1 cellular context compared by ENCODE assay signal in the genomic region with DNA sequence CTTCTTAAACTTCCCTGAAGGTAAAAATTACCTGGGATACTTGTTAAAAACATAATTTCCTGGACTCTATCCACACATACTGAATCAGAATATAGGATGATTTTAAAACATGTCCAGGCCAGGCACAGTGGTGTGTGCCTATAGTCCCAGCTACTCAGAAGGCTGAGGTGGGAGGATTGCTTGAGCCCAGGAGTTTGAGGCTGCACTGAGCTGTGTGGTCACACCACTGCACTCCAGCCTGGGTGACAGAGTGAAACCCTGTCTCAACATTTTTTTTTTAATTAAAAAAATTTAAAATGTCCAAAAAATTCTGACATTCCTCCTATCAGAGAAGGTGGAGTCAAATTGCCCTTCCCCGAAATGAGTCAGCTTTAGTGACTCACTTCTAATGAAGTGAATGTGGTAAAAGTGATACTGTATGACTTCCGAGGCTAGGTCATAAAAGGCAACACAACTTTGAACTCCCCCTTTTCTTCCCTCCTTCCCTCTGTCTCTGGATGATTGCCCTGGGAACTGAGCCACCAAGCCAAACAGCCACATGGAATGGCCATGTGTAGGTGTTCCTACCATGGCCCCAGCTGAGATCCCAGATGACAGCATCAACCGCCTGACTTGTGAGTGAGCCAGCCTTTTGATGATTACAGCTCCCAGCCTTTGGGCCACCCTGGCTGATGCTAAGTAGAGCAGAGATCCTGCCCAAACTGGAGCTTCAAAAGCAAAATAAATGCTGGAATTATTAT.
TF ChIP-seq lines count a peak whose summit lies in the region.

No MANE protein-coding gene starts in this region.

TF ChIP-seq in K562, 482 proteins besides CTCF, POLR2A, EP300 and RAD21 (continued from another document and continues in another):
- TF ChIP-seq, protein P1, sequence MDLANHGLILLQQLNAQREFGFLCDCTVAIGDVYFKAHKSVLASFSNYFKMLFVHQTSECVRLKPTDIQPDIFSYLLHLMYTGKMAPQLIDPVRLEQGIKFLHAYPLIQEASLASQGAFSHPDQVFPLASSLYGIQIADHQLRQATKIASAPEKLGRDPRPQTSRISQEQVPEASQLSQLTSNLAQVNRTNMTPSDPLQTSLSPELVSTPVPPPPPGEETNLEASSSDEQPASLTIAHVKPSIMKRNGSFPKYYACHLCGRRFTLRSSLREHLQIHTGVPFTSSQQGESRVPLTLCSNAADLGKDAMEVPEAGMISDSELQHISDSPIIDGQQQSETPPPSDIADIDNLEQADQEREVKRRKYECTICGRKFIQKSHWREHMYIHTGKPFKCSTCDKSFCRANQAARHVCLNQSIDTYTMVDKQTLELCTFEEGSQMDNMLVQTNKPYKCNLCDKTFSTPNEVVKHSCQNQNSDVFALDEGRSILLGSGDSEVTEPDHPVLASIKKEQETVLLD (IDR thresholded peaks at IDR 0.05): no peak; the same call in 1 of the 2 replicates
- TF ChIP-seq TCF3 (CRISPR knock-in tag; IDR thresholded peaks at IDR 0.05) (peak; percentile 68), ZNF644 (tag; IDR thresholded peaks at IDR 0.05; ENCODE audit: low read depth) (no peak), SRSF7 (optimal IDR thresholded peaks at IDR 0.05; ENCODE audit: low read depth, low read length) (no peak), DNMT1 (IDR thresholded peaks at IDR 0.05) (no peak), PTBP1 (IDR thresholded peaks at IDR 0.05; ENCODE audit: low read depth, low read length) (no peak), MTA2 (IDR thresholded peaks at IDR 0.05; ENCODE audit: low read depth) (peak; percentile 24), CBFB (CRISPR knock-in tag; IDR thresholded peaks at IDR 0.05) (no peak), WHSC1 (IDR thresholded peaks at IDR 0.05; ENCODE audit: low read length) (no peak), SMARCC2 (IDR thresholded peaks at IDR 0.05; ENCODE audit: low read depth) (peak; percentile 84), RB1 (IDR thresholded peaks at IDR 0.05; ENCODE audit: low read depth) (no peak), NR2C1 (IDR thresholded peaks at IDR 0.05) (no peak), NR2C1 (tag; IDR thresholded peaks at IDR 0.05) (0 out of 2 replicates have a peak, but pooled peaks have one; percentile 20), SIX5 (IDR thresholded peaks at IDR 0.05; ENCODE audit: borderline replicate concordance in 1 of 2, insufficient read depth in 1 of 2, low read depth in 1 of 2, low read length in 2 of 2) (no peak), DACH1 (IDR thresholded peaks at IDR 0.05; ENCODE audit: partially characterized antibody) (peak; percentile 78), KLF16 (IDR thresholded peaks at IDR 0.05) (peak; percentile 40; the same call in 1 of the 2 replicates), ZNF764 (CRISPR knock-in tag; IDR thresholded peaks at IDR 0.05; ENCODE audit: low read depth) (no peak), TGIF2 (CRISPR knock-in tag; IDR thresholded peaks at IDR 0.05) (no peak), ZSCAN32 (CRISPR knock-in tag; IDR thresholded peaks at IDR 0.05) (no peak), MBD2 (IDR thresholded peaks at IDR 0.05; ENCODE audit: borderline replicate concordance, low read depth) (no peak; the same call in 1 of the 2 replicates), BRCA1 (IDR thresholded peaks at IDR 0.05) (no peak), BRCA1 (CRISPR knock-in tag; IDR thresholded peaks at IDR 0.05) (no peak), ZNF140 (CRISPR knock-in tag; IDR thresholded peaks at IDR 0.05) (no peak), PHF20 (IDR thresholded peaks at IDR 0.05; ENCODE audit: partially characterized antibody) (no peak), ZNF589 (CRISPR knock-in tag; IDR thresholded peaks at IDR 0.05; ENCODE audit: low read depth) (peak; percentile 84), MEF2D (tag; conservative IDR thresholded peaks at IDR 0.05; ENCODE audit: low read depth) (no peak), ZNF551 (CRISPR knock-in tag; IDR thresholded peaks at IDR 0.05) (no peak), SRF (CRISPR knock-in tag; IDR thresholded peaks at IDR 0.05) (peak in 1 of 2 experiments; percentile 89; a peak in 1 of 4 replicates), PPARD (CRISPR knock-in tag; IDR thresholded peaks at IDR 0.05) (no peak), MAFG (tag; conservative IDR thresholded peaks at IDR 0.05) (peak; percentile 64), ZNF184 (CRISPR knock-in tag; IDR thresholded peaks at IDR 0.05) (no peak), TOE1 (IDR thresholded peaks at IDR 0.05; ENCODE audit: borderline replicate concordance) (no peak), TOE1 (CRISPR knock-in tag; IDR thresholded peaks at IDR 0.05; ENCODE audit: borderline replicate concordance, low read depth) (no peak), NEUROD1 (IDR thresholded peaks at IDR 0.05; ENCODE audit: borderline replicate concordance, low read depth, low read length, partially characterized antibody) (no peak), GATA2 (CRISPR knock-in tag; IDR thresholded peaks at IDR 0.05) (no peak), HDAC8 (tag; IDR thresholded peaks at IDR 0.05) (no peak), YBX1 (IDR thresholded peaks at IDR 0.05) (no peak)
- TF ChIP-seq, protein P2, sequence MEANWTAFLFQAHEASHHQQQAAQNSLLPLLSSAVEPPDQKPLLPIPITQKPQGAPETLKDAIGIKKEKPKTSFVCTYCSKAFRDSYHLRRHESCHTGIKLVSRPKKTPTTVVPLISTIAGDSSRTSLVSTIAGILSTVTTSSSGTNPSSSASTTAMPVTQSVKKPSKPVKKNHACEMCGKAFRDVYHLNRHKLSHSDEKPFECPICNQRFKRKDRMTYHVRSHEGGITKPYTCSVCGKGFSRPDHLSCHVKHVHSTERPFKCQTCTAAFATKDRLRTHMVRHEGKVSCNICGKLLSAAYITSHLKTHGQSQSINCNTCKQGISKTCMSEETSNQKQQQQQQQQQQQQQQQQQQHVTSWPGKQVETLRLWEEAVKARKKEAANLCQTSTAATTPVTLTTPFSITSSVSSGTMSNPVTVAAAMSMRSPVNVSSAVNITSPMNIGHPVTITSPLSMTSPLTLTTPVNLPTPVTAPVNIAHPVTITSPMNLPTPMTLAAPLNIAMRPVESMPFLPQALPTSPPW (CRISPR knock-in tag; IDR thresholded peaks at IDR 0.05): peak; percentile 51
- TF ChIP-seq, protein P3, sequence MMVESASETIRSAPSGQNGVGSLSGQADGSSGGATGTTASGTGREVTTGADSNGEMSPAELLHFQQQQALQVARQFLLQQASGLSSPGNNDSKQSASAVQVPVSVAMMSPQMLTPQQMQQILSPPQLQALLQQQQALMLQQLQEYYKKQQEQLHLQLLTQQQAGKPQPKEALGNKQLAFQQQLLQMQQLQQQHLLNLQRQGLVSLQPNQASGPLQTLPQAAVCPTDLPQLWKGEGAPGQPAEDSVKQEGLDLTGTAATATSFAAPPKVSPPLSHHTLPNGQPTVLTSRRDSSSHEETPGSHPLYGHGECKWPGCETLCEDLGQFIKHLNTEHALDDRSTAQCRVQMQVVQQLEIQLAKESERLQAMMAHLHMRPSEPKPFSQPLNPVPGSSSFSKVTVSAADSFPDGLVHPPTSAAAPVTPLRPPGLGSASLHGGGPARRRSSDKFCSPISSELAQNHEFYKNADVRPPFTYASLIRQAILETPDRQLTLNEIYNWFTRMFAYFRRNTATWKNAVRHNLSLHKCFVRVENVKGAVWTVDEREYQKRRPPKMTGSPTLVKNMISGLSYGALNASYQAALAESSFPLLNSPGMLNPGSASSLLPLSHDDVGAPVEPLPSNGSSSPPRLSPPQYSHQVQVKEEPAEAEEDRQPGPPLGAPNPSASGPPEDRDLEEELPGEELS (CRISPR knock-in tag; IDR thresholded peaks at IDR 0.05; ENCODE audit: borderline replicate concordance): peak; percentile 26; the same call in 1 of the 2 replicates
- TF ChIP-seq, protein P4, sequence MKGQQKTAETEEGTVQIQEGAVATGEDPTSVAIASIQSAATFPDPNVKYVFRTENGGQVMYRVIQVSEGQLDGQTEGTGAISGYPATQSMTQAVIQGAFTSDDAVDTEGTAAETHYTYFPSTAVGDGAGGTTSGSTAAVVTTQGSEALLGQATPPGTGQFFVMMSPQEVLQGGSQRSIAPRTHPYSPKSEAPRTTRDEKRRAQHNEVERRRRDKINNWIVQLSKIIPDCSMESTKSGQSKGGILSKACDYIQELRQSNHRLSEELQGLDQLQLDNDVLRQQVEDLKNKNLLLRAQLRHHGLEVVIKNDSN (CRISPR knock-in tag; IDR thresholded peaks at IDR 0.05): no peak
- TF ChIP-seq, protein P5, sequence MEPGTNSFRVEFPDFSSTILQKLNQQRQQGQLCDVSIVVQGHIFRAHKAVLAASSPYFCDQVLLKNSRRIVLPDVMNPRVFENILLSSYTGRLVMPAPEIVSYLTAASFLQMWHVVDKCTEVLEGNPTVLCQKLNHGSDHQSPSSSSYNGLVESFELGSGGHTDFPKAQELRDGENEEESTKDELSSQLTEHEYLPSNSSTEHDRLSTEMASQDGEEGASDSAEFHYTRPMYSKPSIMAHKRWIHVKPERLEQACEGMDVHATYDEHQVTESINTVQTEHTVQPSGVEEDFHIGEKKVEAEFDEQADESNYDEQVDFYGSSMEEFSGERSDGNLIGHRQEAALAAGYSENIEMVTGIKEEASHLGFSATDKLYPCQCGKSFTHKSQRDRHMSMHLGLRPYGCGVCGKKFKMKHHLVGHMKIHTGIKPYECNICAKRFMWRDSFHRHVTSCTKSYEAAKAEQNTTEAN (CRISPR knock-in tag; IDR thresholded peaks at IDR 0.05): 0 out of 2 replicates have a peak, but pooled peaks have one; percentile 22
- TF ChIP-seq, protein P6, sequence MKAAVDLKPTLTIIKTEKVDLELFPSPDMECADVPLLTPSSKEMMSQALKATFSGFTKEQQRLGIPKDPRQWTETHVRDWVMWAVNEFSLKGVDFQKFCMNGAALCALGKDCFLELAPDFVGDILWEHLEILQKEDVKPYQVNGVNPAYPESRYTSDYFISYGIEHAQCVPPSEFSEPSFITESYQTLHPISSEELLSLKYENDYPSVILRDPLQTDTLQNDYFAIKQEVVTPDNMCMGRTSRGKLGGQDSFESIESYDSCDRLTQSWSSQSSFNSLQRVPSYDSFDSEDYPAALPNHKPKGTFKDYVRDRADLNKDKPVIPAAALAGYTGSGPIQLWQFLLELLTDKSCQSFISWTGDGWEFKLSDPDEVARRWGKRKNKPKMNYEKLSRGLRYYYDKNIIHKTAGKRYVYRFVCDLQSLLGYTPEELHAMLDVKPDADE (conservative IDR thresholded peaks at IDR 0.05; ENCODE audit: control insufficient read depth, low read depth, low read length): no peak
- TF ChIP-seq, protein P7, sequence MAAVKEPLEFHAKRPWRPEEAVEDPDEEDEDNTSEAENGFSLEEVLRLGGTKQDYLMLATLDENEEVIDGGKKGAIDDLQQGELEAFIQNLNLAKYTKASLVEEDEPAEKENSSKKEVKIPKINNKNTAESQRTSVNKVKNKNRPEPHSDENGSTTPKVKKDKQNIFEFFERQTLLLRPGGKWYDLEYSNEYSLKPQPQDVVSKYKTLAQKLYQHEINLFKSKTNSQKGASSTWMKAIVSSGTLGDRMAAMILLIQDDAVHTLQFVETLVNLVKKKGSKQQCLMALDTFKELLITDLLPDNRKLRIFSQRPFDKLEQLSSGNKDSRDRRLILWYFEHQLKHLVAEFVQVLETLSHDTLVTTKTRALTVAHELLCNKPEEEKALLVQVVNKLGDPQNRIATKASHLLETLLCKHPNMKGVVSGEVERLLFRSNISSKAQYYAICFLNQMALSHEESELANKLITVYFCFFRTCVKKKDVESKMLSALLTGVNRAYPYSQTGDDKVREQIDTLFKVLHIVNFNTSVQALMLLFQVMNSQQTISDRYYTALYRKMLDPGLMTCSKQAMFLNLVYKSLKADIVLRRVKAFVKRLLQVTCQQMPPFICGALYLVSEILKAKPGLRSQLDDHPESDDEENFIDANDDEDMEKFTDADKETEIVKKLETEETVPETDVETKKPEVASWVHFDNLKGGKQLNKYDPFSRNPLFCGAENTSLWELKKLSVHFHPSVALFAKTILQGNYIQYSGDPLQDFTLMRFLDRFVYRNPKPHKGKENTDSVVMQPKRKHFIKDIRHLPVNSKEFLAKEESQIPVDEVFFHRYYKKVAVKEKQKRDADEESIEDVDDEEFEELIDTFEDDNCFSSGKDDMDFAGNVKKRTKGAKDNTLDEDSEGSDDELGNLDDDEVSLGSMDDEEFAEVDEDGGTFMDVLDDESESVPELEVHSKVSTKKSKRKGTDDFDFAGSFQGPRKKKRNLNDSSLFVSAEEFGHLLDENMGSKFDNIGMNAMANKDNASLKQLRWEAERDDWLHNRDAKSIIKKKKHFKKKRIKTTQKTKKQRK (IDR thresholded peaks at IDR 0.05; ENCODE audit: borderline replicate concordance, low read depth, low read length): no peak
- TF ChIP-seq, protein P8, sequence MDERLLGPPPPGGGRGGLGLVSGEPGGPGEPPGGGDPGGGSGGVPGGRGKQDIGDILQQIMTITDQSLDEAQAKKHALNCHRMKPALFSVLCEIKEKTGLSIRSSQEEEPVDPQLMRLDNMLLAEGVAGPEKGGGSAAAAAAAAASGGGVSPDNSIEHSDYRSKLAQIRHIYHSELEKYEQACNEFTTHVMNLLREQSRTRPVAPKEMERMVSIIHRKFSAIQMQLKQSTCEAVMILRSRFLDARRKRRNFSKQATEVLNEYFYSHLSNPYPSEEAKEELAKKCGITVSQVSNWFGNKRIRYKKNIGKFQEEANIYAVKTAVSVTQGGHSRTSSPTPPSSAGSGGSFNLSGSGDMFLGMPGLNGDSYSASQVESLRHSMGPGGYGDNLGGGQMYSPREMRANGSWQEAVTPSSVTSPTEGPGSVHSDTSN (CRISPR knock-in tag; IDR thresholded peaks at IDR 0.05; ENCODE audit: low read depth): no peak
- TF ChIP-seq, protein P8 (tag; conservative IDR thresholded peaks at IDR 0.05; ENCODE audit: low read depth): no peak
- TF ChIP-seq, protein P9, sequence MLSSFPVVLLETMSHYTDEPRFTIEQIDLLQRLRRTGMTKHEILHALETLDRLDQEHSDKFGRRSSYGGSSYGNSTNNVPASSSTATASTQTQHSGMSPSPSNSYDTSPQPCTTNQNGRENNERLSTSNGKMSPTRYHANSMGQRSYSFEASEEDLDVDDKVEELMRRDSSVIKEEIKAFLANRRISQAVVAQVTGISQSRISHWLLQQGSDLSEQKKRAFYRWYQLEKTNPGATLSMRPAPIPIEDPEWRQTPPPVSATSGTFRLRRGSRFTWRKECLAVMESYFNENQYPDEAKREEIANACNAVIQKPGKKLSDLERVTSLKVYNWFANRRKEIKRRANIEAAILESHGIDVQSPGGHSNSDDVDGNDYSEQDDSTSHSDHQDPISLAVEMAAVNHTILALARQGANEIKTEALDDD (IDR thresholded peaks at IDR 0.05): 0 out of 2 replicates have a peak, but pooled peaks have one; percentile 13
